In genomic region chr15:93180656-93181055, GRCh38 we compare ENCODE assay signal across 30 cellular contexts.
DNase-seq lines count a peak whose midpoint lies in the region; TF ChIP-seq lines count a peak whose summit lies in the region.
"Had no signal": no experiment of that assay in that cellular context is flagged by ENCODE, and none has a peak within 500 bp of the region (broad histone marks: within the 10 kb centered on the region; RNA-seq: fewer than 3 reads in every experiment).

No MANE protein-coding gene starts in this region.

- H4K5ac ChIP-seq in mesendoderm (ENCODE audit: low read length), result no peak overlapping the region

- H3K4me3 ChIP-seq in HEK293 (ENCODE audit: low read depth, low read length) (no peak overlapping the region), mesendoderm (ENCODE audit: low read length) (no peak overlapping the region)
- H3K4me3 ChIP-seq: ascending aorta, colonic mucosa, left lung, right lobe of liver, SJSA1, thoracic aorta had no signal

- H3K36me3 ChIP-seq in HEK293 (ENCODE audit: control insufficient read depth in 2 of 2, insufficient read depth in 1 of 2, low read length in 2 of 2), result no peaks in the 10 kb centered on the region
- no peaks in the 10 kb centered on the region for H3K36me3 ChIP-seq in mesendoderm (ENCODE audit: control insufficient read depth, insufficient read depth, low read length)
- H3K36me3 ChIP-seq: ascending aorta, colonic mucosa, left lung, right lobe of liver, SJSA1, thoracic aorta, WERI-Rb-1 had no signal

- H3K18ac ChIP-seq in mesendoderm (ENCODE audit: low read length), result no peak overlapping the region

- POLR2A ChIA-PET in HEK293 (lab: Yijun Ruan, JAX), result no interaction called here

- no peak overlapping the region for H3K9ac ChIP-seq in mesendoderm (ENCODE audit: low read length)

- CTCF ChIA-PET in HEK293 (lab: Yijun Ruan, JAX), result interaction anchor here (1.2 kb wide), 1 partner anchor 93 kb away, joined by 4 read pairs; no protein-coding TSS in a partner anchor

- no peak overlapping the region for H2BK5ac ChIP-seq in mesendoderm (ENCODE audit: low read length)

- no peak for TF ChIP-seq CTCF in HEK293 (tag by site-specific recombination; IDR thresholded peaks at IDR 0.05)

- no peak overlapping the region for H3K4me2 ChIP-seq in mesendoderm (ENCODE audit: low read length)

- no peak overlapping the region for H3K56ac ChIP-seq in mesendoderm (ENCODE audit: low read length)

- no peaks in the 10 kb centered on the region for H3K79me2 ChIP-seq in mesendoderm (ENCODE audit: control insufficient read depth, insufficient read depth, low read length)

- DNase-seq in COLO668 (lab: John Stamatoyannopoulos, UW; ENCODE audit: unreplicated experiment) (peak; percentile 47), SW480 (ENCODE audit: low spot score) (peak; percentile 26), mesendoderm (peak; percentile 69), NCI-H2107 (lab: John Stamatoyannopoulos, UW) (no peak), activated T-cell treated with anti-CD3 and anti-CD28 coated beads for 4 hours (no peak)
- DNase-seq in activated CD4-positive, alpha-beta T cell treated with anti-CD3 and anti-CD28 coated beads for 1 hour, result no peak
- DNase-seq: activated CD4-positive, alpha-beta T cell treated with anti-CD3 and anti-CD28 coated beads, Interleukin-2, amount 10 ng/mL, durations not matched to agents 24 days and 14 days; activated effector memory CD4-positive, alpha-beta T cell treated with anti-CD3 and anti-CD28 coated beads, Interleukin-2, amount 50 U/mL, for 16 hours; activated T-cell treated with anti-CD3 and anti-CD28 coated beads, Interleukin-2, amount 50 U/mL, for 24 hours; CD8-positive, alpha-beta T cell; colonic mucosa; effector CD8-positive, alpha-beta T cell; EL; hypothalamus; Kasumi-1; left lung; NCI-H1436 treated with DMSO at 0.1 percent for 48 hours; NCI-H774; posterior cingulate gyrus; right lobe of liver; RPMI8226; stimulated activated CD4-positive, alpha-beta T cell treated with anti-CD3 and anti-CD28 coated beads, Interleukin-12 subunit alpha, Interleukin-12 subunit beta, amount 100 ng/mL, for 4 hours; stimulated activated CD4-positive, alpha-beta T cell treated with anti-CD3 and anti-CD28 coated beads, Interleukin-2, amount 100 ng/mL, for 48 hours; stimulated activated naive CD8-positive, alpha-beta T cell treated with anti-CD3 and anti-CD28 coated beads, Interleukin-15, amount 100 ng/mL, for 72 hours; WERI-Rb-1 had no signal

- H3K27ac ChIP-seq in HEK293 (ENCODE audit: extremely low read depth, low read depth, low read length), result no peak overlapping the region
- no peak overlapping the region for H3K27ac ChIP-seq in mesendoderm (ENCODE audit: low read depth, low read length)
- H3K27ac ChIP-seq: ascending aorta, colonic mucosa, epithelial cell of prostate, left lung, right lobe of liver, thoracic aorta, WERI-Rb-1 had no signal

- H3K27me3 ChIP-seq in mesendoderm (ENCODE audit: insufficient read depth, low read length, poor library complexity), result no peaks in the 10 kb centered on the region
- H3K27me3 ChIP-seq: ascending aorta, colonic mucosa, left lung, right lobe of liver, SJSA1 had no signal

- H3K4me1 ChIP-seq in HEK293 (ENCODE audit: control insufficient read depth, insufficient read depth, low read length), result no peaks in the 10 kb centered on the region
- peaks cover 4% of the 10 kb centered on the region for H3K4me1 ChIP-seq in mesendoderm (ENCODE audit: control insufficient read depth, low read depth, low read length)
- H3K4me1 ChIP-seq: ascending aorta, colonic mucosa, right lobe of liver had no signal

- H3K9me3 ChIP-seq in HEK293 (ENCODE audit: control insufficient read depth, insufficient read depth, low read depth, low read length), result no peaks in the 10 kb centered on the region
- H3K9me3 ChIP-seq: ascending aorta, colonic mucosa, left lung, right lobe of liver, SJSA1, thoracic aorta had no signal

- H2BK15ac ChIP-seq in mesendoderm (replicated peaks; ENCODE audit: low read depth), result no peak overlapping the region

- H4K8ac ChIP-seq in mesendoderm (ENCODE audit: low read depth, low read length), result no peak overlapping the region

- H3K4ac ChIP-seq in mesendoderm (ENCODE audit: low read depth, low read length), result no peak overlapping the region

- no peak overlapping the region for H3K23ac ChIP-seq in mesendoderm (ENCODE audit: low read length)

- WGBS in mesendoderm (ENCODE audit: extremely low coverage, insufficient coverage, low lambda C conversion rate), result no CpG with 5 or more reads among the region's 6 CpGs

- no peak overlapping the region for H2BK120ac ChIP-seq in mesendoderm (ENCODE audit: low read depth, low read length)

- H2AK5ac ChIP-seq in mesendoderm (ENCODE audit: low read length), result no peak overlapping the region

- no peaks in the 10 kb centered on the region for H3K79me1 ChIP-seq in mesendoderm (ENCODE audit: low read length)

TF ChIP-seq in HEK293, 187 proteins besides CTCF, POLR2A, EP300 and RAD21:
- peak; percentile 24; the same call in 1 of the 2 replicates for TF ChIP-seq EGR2 (tag by site-specific recombination; IDR thresholded peaks at IDR 0.05; ENCODE audit: low read depth)
- no peak for TF ChIP-seq ZNF184 (tag by site-specific recombination; IDR thresholded peaks at IDR 0.05)

Comparison
In these comparisons a context has a peak if more than half of its experiments do, and no peak if none do; other contexts are left out.
1. DNase-seq: peak in COLO668 (single experiment), SW480 (single experiment) and mesendoderm (single experiment); none in NCI-H2107 (single experiment), activated CD4-positive, alpha-beta T cell treated with anti-CD3 and anti-CD28 coated beads for 1 hour (single experiment) and activated T-cell treated with anti-CD3 and anti-CD28 coated beads for 4 hours (single experiment).